In the genomic region with DNA sequence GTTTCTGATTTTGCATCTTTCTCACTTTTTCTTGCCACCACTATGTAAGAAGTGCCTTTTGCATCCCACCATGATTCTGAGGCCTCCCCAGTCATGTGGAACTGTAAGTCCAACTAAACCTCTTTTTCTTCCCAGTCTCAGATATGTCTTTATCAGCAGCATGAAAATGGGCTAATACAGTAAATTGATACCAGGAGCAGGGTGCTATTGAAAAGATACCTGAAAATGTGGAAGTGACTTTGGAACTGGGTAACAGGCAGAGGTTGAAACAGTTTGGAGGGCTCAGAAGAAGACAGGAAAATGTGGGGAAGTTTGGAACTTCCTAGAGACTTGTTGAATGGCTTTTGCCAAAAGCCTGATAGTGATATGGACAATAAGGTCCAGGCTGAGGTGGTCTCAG, we compare ENCODE assay signal across 14 cellular contexts. TPM values are rescaled to one million over a fixed set of nuclear protein-coding genes. Genes with fewer than 3 reads are reported as not detected.
"Had no signal": no experiment of that assay in that cellular context is flagged by ENCODE, and none has a peak within 500 bp of the region (broad histone marks: within the 10 kb centered on the region; RNA-seq: fewer than 3 reads in every experiment).

No MANE protein-coding gene starts in this region.

RNA-seq across cellular contexts. Expression of gene STMND1, which starts 32.9 kb away (rescaled TPM):
- total RNA-seq: activated B cell treated with CpG ODN at 0.5 μM for 24 hours; activated CD4-positive, alpha-beta memory T cell treated with anti-CD3 and anti-CD28 coated beads for 36 hours; activated CD4-positive, alpha-beta memory T cell treated with anti-CD3 and anti-CD28 coated beads, Interleukin-2, amount 10 ng/mL, durations not matched to agents 7 days and 5 days; activated CD4-positive, alpha-beta T cell treated with anti-CD3 and anti-CD28 coated beads for 36 hours; activated CD4-positive, alpha-beta T cell treated with anti-CD3 and anti-CD28 coated beads, Interleukin-2, amount 10 ng/mL, durations not matched to agents 24 days and 14 days; activated CD4-positive, alpha-beta T cell treated with anti-CD3 and anti-CD28 coated beads, Interleukin-2, amount 10 ng/mL, durations not matched to agents 7 days and 5 days; activated CD8-positive, alpha-beta memory T cell treated with anti-CD3 and anti-CD28 coated beads for 36 hours; activated CD8-positive, alpha-beta memory T cell treated with anti-CD3 and anti-CD28 coated beads, Interleukin-2, amount 10 ng/mL, durations not matched to agents 7 days and 5 days; activated CD8-positive, alpha-beta T cell treated with anti-CD3 and anti-CD28 coated beads for 36 hours; activated CD8-positive, alpha-beta T cell treated with anti-CD3 and anti-CD28 coated beads, Interleukin-2, amount 10 ng/mL, durations not matched to agents 7 days and 5 days; T-helper 1 cell treated with Interleukin-12 subunit alpha and Interleukin-12 subunit beta and Interleukin-4 antibody, amounts not matched to agents 30 ng/mL and 1 ng/mL, for 36 hours; T-helper 17 cell; T-helper 2 cell treated with Interferon-gamma antibody and Interleukin-4, amounts not matched to agents 100 ng/mL and 5 ng/mL, for 36 hours; WTC11 had no signal
